In genomic region chr6:96302991-96303390, GRCh38 we compare ENCODE assay signal across 25 cellular contexts.
"Had no signal": no experiment of that assay in that cellular context is flagged by ENCODE, and none has a peak within 500 bp of the region (broad histone marks: within the 10 kb centered on the region; RNA-seq: fewer than 3 reads in every experiment).

No MANE protein-coding gene starts in this region.

- H3K27me3 ChIP-seq: colonic mucosa, esophagus muscularis mucosa, foreskin keratinocyte, gastroesophageal sphincter, heart left ventricle, hepatocyte, neutrophil, right lobe of liver, testis, tibial artery, upper lobe of left lung had no signal

- ATAC-seq: foreskin keratinocyte; gastroesophageal sphincter; heart left ventricle; left lobe of liver; mucosa of descending colon; natural killer cell treated with Interleukin-12 subunit alpha and Interleukin-12 subunit beta and Interleukin-15 and Interleukin-18, amount 100 ng/mL, for 72 hours; right lobe of liver; stimulated activated naive CD8-positive, alpha-beta T cell treated with anti-CD3 and anti-CD28 coated beads, Interleukin-15, Interleukin-2, amounts not matched to agents 100 U/mL and 50 U/mL, for 24 hours had no signal

- H3K36me3 ChIP-seq: colonic mucosa, esophagus muscularis mucosa, gastroesophageal sphincter, heart left ventricle, neutrophil, right lobe of liver, tibial artery, upper lobe of left lung had no signal

- H3K79me2 ChIP-seq: hepatocyte, parathyroid adenoma had no signal

- H3K27ac ChIP-seq: colonic mucosa, esophagus muscularis mucosa, foreskin keratinocyte, gastroesophageal sphincter, heart left ventricle, hepatocyte, neutrophil, parathyroid adenoma, right lobe of liver, testis, tibial artery, upper lobe of left lung had no signal

- DNase-seq: colonic mucosa; effector CD8-positive, alpha-beta T cell; foreskin keratinocyte; heart left ventricle; kidney; mucosa of descending colon; naive B cell; right lobe of liver; small intestine; stimulated activated CD4-positive, alpha-beta T cell treated with anti-CD3 and anti-CD28 coated beads, Interleukin-15, amount 100 ng/mL, for 24 hours; stimulated activated CD4-positive, alpha-beta T cell treated with anti-CD3 and anti-CD28 coated beads, Interleukin-4, amount 100 ng/mL, for 1 hour; stimulated activated CD8-positive, alpha-beta memory T cell treated with anti-CD3 and anti-CD28 coated beads, Interleukin-4, amount 100 ng/mL, for 48 hours; stimulated activated naive CD8-positive, alpha-beta T cell treated with anti-CD3 and anti-CD28 coated beads, Interleukin-15, Interleukin-2, amounts not matched to agents 100 U/mL and 50 U/mL, for 24 hours; substantia nigra; testis; tibial artery; upper lobe of left lung had no signal

- H3K4me3 ChIP-seq: colonic mucosa, esophagus muscularis mucosa, gastroesophageal sphincter, heart left ventricle, hepatocyte, lung, mucosa of descending colon, right lobe of liver, testis, tibial artery, upper lobe of left lung had no signal

- H3K4me2 ChIP-seq: hepatocyte had no signal

- H3K9ac ChIP-seq: parathyroid adenoma had no signal

- H3K4me1 ChIP-seq: colonic mucosa, esophagus muscularis mucosa, foreskin keratinocyte, gastroesophageal sphincter, heart left ventricle, parathyroid adenoma, right lobe of liver, testis, tibial artery, upper lobe of left lung had no signal

- H3K9me3 ChIP-seq: colonic mucosa, esophagus muscularis mucosa, gastroesophageal sphincter, mucosa of descending colon, neutrophil, right lobe of liver, testis, tibial artery, upper lobe of left lung had no signal

- H2AFZ ChIP-seq: hepatocyte, parathyroid adenoma had no signal
